8 cellular contexts compared by ENCODE assay signal in genomic region chr9:109574061-109574882, GRCh38.
A peak's percentile ranks its signal among the peaks of the same experiment; 100 is the strongest.
DNase-seq lines count a peak whose midpoint lies in the region; ATAC-seq and TF ChIP-seq lines count a peak whose summit lies in the region.

No MANE protein-coding gene starts in this region.

- H3K27me3 ChIP-seq in upper lobe of left lung (no peaks in the 10 kb centered on the region), MG63 (peaks cover 2% of the 10 kb centered on the region; the same call in 1 of the 2 replicates)

- H3K4me3 ChIP-seq in upper lobe of left lung (no peak overlapping the region), MG63 (no peak overlapping the region)

- peak; percentile 17 for DNase-seq in stimulated activated CD4-positive, alpha-beta T cell treated with anti-CD3 and anti-CD28 coated beads, Interleukin-4, amount 100 ng/mL, for 24 hours
- DNase-seq in stimulated activated CD4-positive, alpha-beta T cell treated with anti-CD3 and anti-CD28 coated beads, Interleukin-12 subunit alpha, Interleukin-12 subunit beta, amount 100 ng/mL, for 4 hours: no peak
- peak; percentile 90 for DNase-seq in NCI-H69 (lab: John Stamatoyannopoulos, UW)
- peak; percentile 10 for DNase-seq in brain pericyte (ENCODE audit: low read depth, low spot score)
- DNase-seq in kidney glomerular epithelial cell (lab: John Stamatoyannopoulos, UW): peak; percentile 59
- no peak for DNase-seq in upper lobe of left lung
- DNase-seq in MG63: no peak

- H3K36me3 ChIP-seq in upper lobe of left lung (no peaks in the 10 kb centered on the region), MG63 (no peaks in the 10 kb centered on the region)

- no peak overlapping the region for H3K27ac ChIP-seq in upper lobe of left lung

- ATAC-seq in HG03575 (IDR thresholded peaks at IDR 0.05; ENCODE audit: extremely low read depth, insufficient number of reproducible peaks, low FRiP score, unreplicated experiment) (peak; percentile 64), upper lobe of left lung (ENCODE audit: low FRiP score in 2 of 2) (peak; percentile 59 to 64)

- H3K9me3 ChIP-seq in upper lobe of left lung (no peaks in the 10 kb centered on the region), MG63 (no peaks in the 10 kb centered on the region)

- TF ChIP-seq CTCF in upper lobe of left lung (IDR thresholded peaks at IDR 0.05): peak; percentile 35 to 73 (median 56)

- no peak for TF ChIP-seq EP300 in upper lobe of left lung (IDR thresholded peaks at IDR 0.05)

- 2 to 3% methylated on average over 2 of the region's 2 CpGs for WGBS in upper lobe of left lung, 2 donors

- no peaks in the 10 kb centered on the region for H3K4me1 ChIP-seq in upper lobe of left lung

- no peak for TF ChIP-seq POLR2A in upper lobe of left lung (IDR thresholded peaks at IDR 0.05)

Comparison
In these comparisons a context has a peak if more than half of its experiments do, and no peak if none do; other contexts are left out.
1. DNase-seq: peak in stimulated activated CD4-positive, alpha-beta T cell treated with anti-CD3 and anti-CD28 coated beads, Interleukin-4, amount 100 ng/mL, for 24 hours (single experiment), NCI-H69 (single experiment), brain pericyte (single experiment) and kidney glomerular epithelial cell (single experiment); none in stimulated activated CD4-positive, alpha-beta T cell treated with anti-CD3 and anti-CD28 coated beads, Interleukin-12 subunit alpha, Interleukin-12 subunit beta, amount 100 ng/mL, for 4 hours (single experiment), upper lobe of left lung (0 of 2) and MG63 (single experiment).